10 cellular contexts compared by ENCODE assay signal in the genomic region with DNA sequence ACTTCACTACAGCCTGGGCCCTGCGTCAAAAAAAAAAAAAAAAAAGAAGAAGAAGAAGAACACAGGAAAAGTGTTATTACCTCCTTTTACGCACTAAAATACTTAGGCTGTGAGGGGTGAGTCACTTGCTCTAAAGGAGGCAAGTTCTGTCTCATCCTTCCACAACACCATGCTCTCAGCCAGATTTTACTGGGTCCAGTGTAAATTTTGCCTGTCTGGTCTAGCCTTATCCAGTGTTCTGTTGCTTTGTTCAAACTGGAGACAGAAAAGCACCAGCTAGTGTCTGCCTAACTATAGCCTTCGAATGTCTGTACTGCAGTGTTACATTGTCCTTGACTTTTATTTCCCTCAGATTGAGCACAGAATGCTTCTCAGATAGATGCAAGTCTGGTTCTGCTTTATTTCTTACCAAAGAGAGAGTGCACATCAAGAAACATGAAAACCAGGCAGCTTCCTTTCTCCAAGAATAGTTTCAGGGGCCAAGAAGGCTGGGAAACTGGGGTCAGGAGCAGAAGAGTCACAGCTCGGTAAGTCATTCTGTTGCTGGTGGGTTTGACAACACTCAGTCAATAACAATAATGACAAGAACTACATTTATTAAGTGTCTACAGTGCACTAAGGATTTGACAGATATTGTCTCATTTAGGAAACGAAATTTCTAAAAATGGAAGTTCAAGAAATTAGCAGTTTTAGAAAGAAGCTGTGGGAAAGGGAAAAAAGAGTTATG. TPM values are rescaled to one million over a fixed set of nuclear protein-coding genes. Genes with fewer than 3 reads are reported as not detected.
A peak's percentile ranks its signal among the peaks of the same experiment; 100 is the strongest.
DNase-seq lines count a peak whose midpoint lies in the region; ATAC-seq, FAIRE-seq and TF ChIP-seq lines count a peak whose summit lies in the region.
"Had no signal": no experiment of that assay in that cellular context is flagged by ENCODE, and none has a peak within 500 bp of the region (broad histone marks: within the 10 kb centered on the region; RNA-seq: fewer than 3 reads in every experiment).

No MANE protein-coding gene starts in this region.

- no peaks in the 10 kb centered on the region for H3K36me3 ChIP-seq in HepG2 (replicated peaks in 1 of 2; ENCODE audit: control insufficient read depth in 1 of 2, insufficient read depth in 2 of 2, low read length in 2 of 2)

- BruUV-seq in HepG2 (replicated peaks; lab: Mats Ljungman, UMichigan), result no TSS peak

- no peaks in the 10 kb centered on the region for H3K79me2 ChIP-seq in HepG2 (ENCODE audit: insufficient read depth, low read length)

- no peaks in the 10 kb centered on the region for H3K9me3 Mint-ChIP-seq in stimulated activated naive CD8-positive, alpha-beta T cell treated with anti-CD3 and anti-CD28 coated beads, Interleukin-15, amount 100 ng/mL, for 72 hours

- 28% methylated on average over 5 of the region's 5 CpGs for WGBS in HepG2 (ENCODE audit: low lambda C conversion rate)

- no peak overlapping the region for H3K27ac ChIP-seq in HepG2 (ENCODE audit: extremely low read length, insufficient read depth, low read length)

- peaks cover 0 to 13% of the 10 kb centered on the region in 2 experiments; a peak in 2 of 5 replicates for H3K27me3 ChIP-seq in HepG2 (ENCODE audit: control insufficient read depth in 1 of 2, insufficient read depth in 2 of 2, low read length in 2 of 2)

- H2AFZ ChIP-seq in HepG2 (ENCODE audit: low read length), result no peak overlapping the region

- H3K4me3 Mint-ChIP-seq in stimulated activated naive CD8-positive, alpha-beta T cell treated with anti-CD3 and anti-CD28 coated beads, Interleukin-15, amount 100 ng/mL, for 72 hours, result no peak overlapping the region

- TF ChIP-seq RAD21 in HepG2 (CRISPR knock-in tag; IDR thresholded peaks at IDR 0.05), result no peak

- no peak overlapping the region for H3K4me2 ChIP-seq in HepG2 (ENCODE audit: low read depth, low read length)

- POLR2A ChIA-PET in HepG2 (lab: Yijun Ruan, JAX), result no interaction called here

- H3K27me3 Mint-ChIP-seq in stimulated activated naive CD8-positive, alpha-beta T cell treated with anti-CD3 and anti-CD28 coated beads, Interleukin-15, amount 100 ng/mL, for 72 hours, result peaks cover 67% of the 10 kb centered on the region

- no peaks in the 10 kb centered on the region for H4K20me1 ChIP-seq in HepG2 (ENCODE audit: insufficient read depth, low read length)

- intact Hi-C loops in HepG2 (cut with micrococcal nuclease; ENCODE audit: unreplicated experiment), result no loop called here

- no peak for TF ChIP-seq POLR2A in HepG2 (IDR thresholded peaks at IDR 0.05; ENCODE audit: insufficient read depth in 1 of 2, low read depth in 2 of 2, low read length in 2 of 2)

- ATAC-seq in stimulated activated naive CD8-positive, alpha-beta T cell treated with anti-CD3 and anti-CD28 coated beads, Interleukin-15, Interleukin-2, amounts not matched to agents 100 U/mL and 50 U/mL, for 24 hours, result peak; percentile 23
- no peak for ATAC-seq in stimulated activated naive CD8-positive, alpha-beta T cell treated with anti-CD3 and anti-CD28 coated beads, Interleukin-15, amount 100 ng/mL, for 72 hours
- ATAC-seq in HG03442 (IDR thresholded peaks at IDR 0.05; ENCODE audit: unreplicated experiment) (peak; percentile 39), esophagus mucosa (peak; percentile 87), HepG2 (no peak)

- no peak for DNase-seq in stimulated activated naive CD8-positive, alpha-beta T cell treated with anti-CD3 and anti-CD28 coated beads, Interleukin-15, Interleukin-2, amounts not matched to agents 100 U/mL and 50 U/mL, for 24 hours
- no peak for DNase-seq in stimulated activated naive CD8-positive, alpha-beta T cell treated with anti-CD3 and anti-CD28 coated beads, Interleukin-15, amount 100 ng/mL, for 72 hours
- no peak for DNase-seq in HTR-8/SVneo (ENCODE audit: insufficient read length, low spot score)
- no peak for DNase-seq in HepG2 (ENCODE audit: low spot score)
- no peak for DNase-seq in COLO668 (lab: John Stamatoyannopoulos, UW; ENCODE audit: unreplicated experiment)
- no peak for DNase-seq in AG08396 (ENCODE audit: low spot score)

- H3K27ac Mint-ChIP-seq in stimulated activated naive CD8-positive, alpha-beta T cell treated with anti-CD3 and anti-CD28 coated beads, Interleukin-15, amount 100 ng/mL, for 72 hours, result no peak overlapping the region

- in situ Hi-C loops in HepG2 (cut with HindIII; ENCODE audit: extremely low pct_ligation_motif_present, low pct_unique_long_range_greater_than_20kb), result no loop called here

- no peak for TF ChIP-seq EP300 in HepG2 (IDR thresholded peaks at IDR 0.05; ENCODE audit: low read depth in 2 of 2, low read length in 2 of 2)
- no peak for TF ChIP-seq EP300 in HepG2 (CRISPR knock-in tag; IDR thresholded peaks at IDR 0.05; ENCODE audit: borderline replicate concordance)

- H3K9ac ChIP-seq in HepG2 (ENCODE audit: insufficient read depth, low read depth, low read length), result no peak overlapping the region

- H3K4me1 Mint-ChIP-seq in stimulated activated naive CD8-positive, alpha-beta T cell treated with anti-CD3 and anti-CD28 coated beads, Interleukin-15, amount 100 ng/mL, for 72 hours, result peaks cover 8% of the 10 kb centered on the region

- FAIRE-seq in HTR-8/SVneo (lab: Jason Lieb, UNC) (no peak), HepG2 (lab: Jason Lieb, UNC) (no peak)

- H3K4me1 ChIP-seq in HepG2 (ENCODE audit: insufficient read depth, low read length), result no peaks in the 10 kb centered on the region

- no peaks in the 10 kb centered on the region for H3K9me3 ChIP-seq in HepG2 (ENCODE audit: low read length)

- H3K4me3 ChIP-seq in HepG2 (replicated peaks in 1 of 3; ENCODE audit: insufficient read depth in 1 of 3, low read depth in 2 of 3, low read length in 3 of 3), result no peak overlapping the region

- CTCF ChIA-PET in HepG2 (lab: Yijun Ruan, JAX; ENCODE audit: low intra/inter-chr PET ratio, low total read pairs), result no interaction called here

- no peak for TF ChIP-seq CTCF in HepG2 (CRISPR knock-in tag; IDR thresholded peaks at IDR 0.05)

RNA-seq across cellular contexts. Expression of gene MSGN1, which starts 3.1 kb away (rescaled TPM):
- total RNA-seq in esophagus mucosa (not detected), HepG2 (2016; rRNA removed; fragmentation: Illumina TruSeq; extraction: Trizol) (not detected in 2 replicates)
- not detected in 2 replicates for total RNA-seq in HepG2 (2016; cell fraction: cytosol; rRNA removed; fragmentation: Illumina TruSeq; extraction: Trizol; ENCODE audit: low read depth)
- not detected in 2 replicates for total RNA-seq in HepG2 (2016; cell fraction: insoluble cytoplasmic fraction; rRNA removed; fragmentation: Illumina TruSeq; extraction: Trizol)
- not detected in 2 replicates for total RNA-seq in HepG2 (2016; cell fraction: membrane; rRNA removed; fragmentation: Illumina TruSeq; extraction: Trizol)
- not detected in 2 replicates for total RNA-seq in HepG2 (2016; cell fraction: nucleus; rRNA removed; fragmentation: Illumina TruSeq; extraction: Trizol)
- polyA plus RNA-seq in HepG2 (2011; rRNA removed), result not detected in 2 replicates
- polyA plus RNA-seq in HepG2 (2011; cell fraction: cytosol; rRNA removed), result not detected in 2 replicates
- polyA plus RNA-seq in HepG2 (2011; cell fraction: nucleus; rRNA removed), result not detected in 2 replicates
- not detected in 2 replicates for polyA plus RNA-seq in HepG2 (2012)
- polyA plus RNA-seq in HepG2 (2016; cell fraction: cytosol; fragmentation: Illumina TruSeq; extraction: Trizol; ENCODE audit: low read depth), result not detected in 2 replicates
- polyA plus RNA-seq in HepG2 (2016; cell fraction: insoluble cytoplasmic fraction; fragmentation: Illumina TruSeq; extraction: Trizol; ENCODE audit: low read depth), result not detected in 2 replicates
- not detected in 2 replicates for polyA plus RNA-seq in HepG2 (2016; cell fraction: membrane; fragmentation: Illumina TruSeq; extraction: Trizol; ENCODE audit: low read depth)
- not detected in 2 replicates for polyA plus RNA-seq in HepG2 (2016; cell fraction: nucleus; fragmentation: Illumina TruSeq; extraction: Trizol; ENCODE audit: insufficient read depth, low read depth)
- not detected in 2 replicates for polyA minus RNA-seq in HepG2 (2011; rRNA and poly(A)+ RNA removed; ENCODE audit: low replicate concordance)
- not detected in 2 replicates for polyA minus RNA-seq in HepG2 (2011; cell fraction: cytosol; rRNA and poly(A)+ RNA removed)
- not detected in 2 replicates for polyA minus RNA-seq in HepG2 (2011; cell fraction: nucleus; rRNA and poly(A)+ RNA removed)
- total RNA-seq: lung microvascular endothelial cell had no signal
- polyA plus RNA-seq: BJ had no signal

RNA-seq across cellular contexts. Expression of gene GEN1, which starts 59.2 kb away (rescaled TPM):
- total RNA-seq in esophagus mucosa, result 18.1 TPM
- 26.6 and 27.1 TPM in 2 replicates for total RNA-seq in HepG2 (2016; rRNA removed; fragmentation: Illumina TruSeq; extraction: Trizol)
- 6.3 and 9.4 TPM in 2 replicates for total RNA-seq in HepG2 (2016; cell fraction: cytosol; rRNA removed; fragmentation: Illumina TruSeq; extraction: Trizol; ENCODE audit: low read depth)
- 24.5 and 28.9 TPM in 2 replicates for total RNA-seq in HepG2 (2016; cell fraction: insoluble cytoplasmic fraction; rRNA removed; fragmentation: Illumina TruSeq; extraction: Trizol)
- 8.2 and 8.3 TPM in 2 replicates for total RNA-seq in HepG2 (2016; cell fraction: membrane; rRNA removed; fragmentation: Illumina TruSeq; extraction: Trizol)
- 58.4 and 73.8 TPM in 2 replicates for total RNA-seq in HepG2 (2016; cell fraction: nucleus; rRNA removed; fragmentation: Illumina TruSeq; extraction: Trizol)
- 5.1 and 9.9 TPM in 2 replicates for polyA plus RNA-seq in HepG2 (2011; rRNA removed)
- 1.2 and 2.0 TPM in 2 replicates for polyA plus RNA-seq in HepG2 (2011; cell fraction: cytosol; rRNA removed)
- 16.1 and 23.1 TPM in 2 replicates for polyA plus RNA-seq in HepG2 (2011; cell fraction: nucleus; rRNA removed)
- polyA plus RNA-seq in HepG2 (2012), result 3.2 and 7.3 TPM in 2 replicates
- polyA plus RNA-seq in HepG2 (2016; cell fraction: cytosol; fragmentation: Illumina TruSeq; extraction: Trizol; ENCODE audit: low read depth), result 0.68 and 1.1 TPM in 2 replicates
- polyA plus RNA-seq in HepG2 (2016; cell fraction: insoluble cytoplasmic fraction; fragmentation: Illumina TruSeq; extraction: Trizol; ENCODE audit: low read depth), result 10.0 and 11.1 TPM in 2 replicates
- 1.7 and 1.9 TPM in 2 replicates for polyA plus RNA-seq in HepG2 (2016; cell fraction: membrane; fragmentation: Illumina TruSeq; extraction: Trizol; ENCODE audit: low read depth)
- 81.4 and 82.6 TPM in 2 replicates for polyA plus RNA-seq in HepG2 (2016; cell fraction: nucleus; fragmentation: Illumina TruSeq; extraction: Trizol; ENCODE audit: insufficient read depth, low read depth)
- polyA minus RNA-seq in HepG2 (2011; rRNA and poly(A)+ RNA removed; ENCODE audit: low replicate concordance), result 19.6 and 33.5 TPM in 2 replicates
- polyA minus RNA-seq in HepG2 (2011; cell fraction: cytosol; rRNA and poly(A)+ RNA removed), result 4.2 and 8.8 TPM in 2 replicates
- 96.2 and 125 TPM in 2 replicates for polyA minus RNA-seq in HepG2 (2011; cell fraction: nucleus; rRNA and poly(A)+ RNA removed)

RNA-seq across cellular contexts. Expression of gene SMC6, which starts 59.6 kb away (rescaled TPM):
- total RNA-seq in esophagus mucosa (24.4 TPM), HepG2 (2016; rRNA removed; fragmentation: Illumina TruSeq; extraction: Trizol) (55.3 and 69.4 TPM in 2 replicates)
- 14.4 and 14.5 TPM in 2 replicates for total RNA-seq in HepG2 (2016; cell fraction: cytosol; rRNA removed; fragmentation: Illumina TruSeq; extraction: Trizol; ENCODE audit: low read depth)
- 52.1 and 68.7 TPM in 2 replicates for total RNA-seq in HepG2 (2016; cell fraction: insoluble cytoplasmic fraction; rRNA removed; fragmentation: Illumina TruSeq; extraction: Trizol)
- total RNA-seq in HepG2 (2016; cell fraction: membrane; rRNA removed; fragmentation: Illumina TruSeq; extraction: Trizol), result 26.1 and 32.5 TPM in 2 replicates
- 75.8 and 81.7 TPM in 2 replicates for total RNA-seq in HepG2 (2016; cell fraction: nucleus; rRNA removed; fragmentation: Illumina TruSeq; extraction: Trizol)
- polyA plus RNA-seq in HepG2 (2011; rRNA removed), result 15.2 and 18.9 TPM in 2 replicates
- polyA plus RNA-seq in HepG2 (2011; cell fraction: cytosol; rRNA removed), result 4.3 and 5.9 TPM in 2 replicates
- polyA plus RNA-seq in HepG2 (2011; cell fraction: nucleus; rRNA removed), result 26.5 and 26.6 TPM in 2 replicates
- 20.2 and 23.1 TPM in 2 replicates for polyA plus RNA-seq in HepG2 (2012)
- 1.1 and 1.3 TPM in 2 replicates for polyA plus RNA-seq in HepG2 (2016; cell fraction: cytosol; fragmentation: Illumina TruSeq; extraction: Trizol; ENCODE audit: low read depth)
- polyA plus RNA-seq in HepG2 (2016; cell fraction: insoluble cytoplasmic fraction; fragmentation: Illumina TruSeq; extraction: Trizol; ENCODE audit: low read depth), result 48.7 and 51.1 TPM in 2 replicates
- polyA plus RNA-seq in HepG2 (2016; cell fraction: membrane; fragmentation: Illumina TruSeq; extraction: Trizol; ENCODE audit: low read depth), result 3.5 and 3.7 TPM in 2 replicates
- polyA plus RNA-seq in HepG2 (2016; cell fraction: nucleus; fragmentation: Illumina TruSeq; extraction: Trizol; ENCODE audit: insufficient read depth, low read depth), result 95.1 and 101 TPM in 2 replicates
- 11.0 and 14.6 TPM in 2 replicates for polyA minus RNA-seq in HepG2 (2011; rRNA and poly(A)+ RNA removed; ENCODE audit: low replicate concordance)
- 13.0 and 15.1 TPM in 2 replicates for polyA minus RNA-seq in HepG2 (2011; cell fraction: cytosol; rRNA and poly(A)+ RNA removed)
- 65.0 and 69.2 TPM in 2 replicates for polyA minus RNA-seq in HepG2 (2011; cell fraction: nucleus; rRNA and poly(A)+ RNA removed)

Comparison
In these comparisons a context has a peak if more than half of its experiments do, and no peak if none do; other contexts are left out.
1. ATAC-seq: peak in stimulated activated naive CD8-positive, alpha-beta T cell treated with anti-CD3 and anti-CD28 coated beads, Interleukin-15, Interleukin-2, amounts not matched to agents 100 U/mL and 50 U/mL, for 24 hours (single experiment), HG03442 (single experiment) and esophagus mucosa (single experiment); none in stimulated activated naive CD8-positive, alpha-beta T cell treated with anti-CD3 and anti-CD28 coated beads, Interleukin-15, amount 100 ng/mL, for 72 hours (single experiment) and HepG2 (single experiment).